9 cellular contexts compared by ENCODE assay signal in the genomic region with DNA sequence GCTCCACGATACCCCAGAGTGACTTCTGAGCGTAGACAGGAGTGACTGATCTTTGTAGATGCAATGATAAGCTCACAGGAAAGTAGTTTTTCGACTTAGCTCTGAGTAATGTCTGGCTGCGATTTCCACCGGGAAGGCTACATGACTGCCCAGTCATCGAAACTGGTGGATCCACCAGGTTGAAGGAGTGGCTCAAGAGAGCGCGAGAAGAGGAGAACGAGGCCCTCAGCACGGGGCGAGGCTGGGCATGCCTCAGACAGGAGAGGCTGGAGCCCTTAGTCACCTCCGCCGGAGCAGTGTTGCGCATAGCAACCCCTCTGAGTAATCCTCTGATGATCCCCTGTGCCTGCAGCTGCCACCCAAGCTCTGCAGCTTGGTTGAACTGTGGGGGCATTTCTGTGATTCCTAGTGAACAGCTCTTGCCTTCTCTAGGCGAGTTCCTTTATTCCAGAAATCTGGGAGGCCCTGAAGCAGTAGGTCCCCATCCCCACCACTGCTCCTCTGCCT. TPM values are rescaled to one million over a fixed set of nuclear protein-coding genes. Genes with fewer than 3 reads are reported as not detected.
DNase-seq lines count a peak whose midpoint lies in the region; ATAC-seq and TF ChIP-seq lines count a peak whose summit lies in the region.
"Had no signal": no experiment of that assay in that cellular context is flagged by ENCODE, and none has a peak within 500 bp of the region (broad histone marks: within the 10 kb centered on the region; RNA-seq: fewer than 3 reads in every experiment).

No MANE protein-coding gene starts in this region.

- TF ChIP-seq EP300 in stomach (IDR thresholded peaks at IDR 0.05): no peak

- H2AFZ ChIP-seq in PC-9 (peak overlapping the region; percentile 66; the same call in 1 of the 2 replicates), fibroblast of lung (ENCODE audit: low read length) (no peak overlapping the region)

- DNase-seq in activated naive CD8-positive, alpha-beta T cell treated with anti-CD3 and anti-CD28 coated beads for 36 hours: no peak
- peak; percentile 96 to 99 for DNase-seq in PC-9
- peak; percentile 93 to 99 for DNase-seq in fibroblast of lung (ENCODE audit: low read depth in 2 of 2)
- DNase-seq in upper lobe of right lung: peak; percentile 91
- DNase-seq in NCI-H2029 (lab: John Stamatoyannopoulos, UW): no peak
- DNase-seq in stomach: no peak
- DNase-seq in stimulated activated naive B cell treated with anti-CD40 and anti-IgM and Interleukin-4, amounts not matched to agents 10 μg/mL and 1 μg/mL and 100 μg/mL, for 72 hours: no peak
- DNase-seq: heart right ventricle had no signal

- H3K4me3 ChIP-seq in PC-9 (peak overlapping the region; percentile 56), fibroblast of lung (replicated peaks in 1 of 4; ENCODE audit: control extremely low read depth in 1 of 4, insufficient read depth in 1 of 4, low read depth in 3 of 4, low read length in 4 of 4) (no peak overlapping the region), upper lobe of right lung (no peak overlapping the region), stomach (no peak overlapping the region)
- H3K4me3 ChIP-seq: heart right ventricle had no signal

- H3K36me3 ChIP-seq in PC-9 (ENCODE audit: low read depth): peaks cover 16% of the 10 kb centered on the region
- peaks cover 2% of the 10 kb centered on the region for H3K36me3 ChIP-seq in fibroblast of lung (ENCODE audit: control insufficient read depth, insufficient read depth, low read length)
- peaks cover 7% of the 10 kb centered on the region for H3K36me3 ChIP-seq in upper lobe of right lung
- H3K36me3 ChIP-seq in stomach: peaks cover 0 to 22% (median 8%) of the 10 kb centered on the region in 4 donors

- intact Hi-C loops in PC-9 (cut with micrococcal nuclease; ENCODE audit: unreplicated experiment): loop anchor here (1.0 to 5.0 kb wide), 5 partner anchors 21 to 283 kb away; a partner anchor contains a TSS
- intact Hi-C loops in upper lobe of right lung (cut with DNase I): loop anchor here (5.0 kb wide), 1 partner anchor 157 kb away; no protein-coding TSS in a partner anchor
- intact Hi-C loops in stomach (cut with DNase I; ENCODE audit: low total_unique reads): loop anchor here (10.0 kb wide), 1 partner anchor 295 kb away; no protein-coding TSS in a partner anchor

- H3K4me1 ChIP-seq in PC-9 (replicated peaks; ENCODE audit: insufficient read depth): peaks cover 53% of the 10 kb centered on the region
- peaks cover 6% of the 10 kb centered on the region for H3K4me1 ChIP-seq in fibroblast of lung (ENCODE audit: control insufficient read depth, extremely low read depth, insufficient read depth, low read length)
- peaks cover 28% of the 10 kb centered on the region for H3K4me1 ChIP-seq in upper lobe of right lung
- peaks cover 9 to 42% (median 22%) of the 10 kb centered on the region in 4 donors for H3K4me1 ChIP-seq in stomach

- no peaks in the 10 kb centered on the region for H3K9me3 Mint-ChIP-seq in activated naive CD8-positive, alpha-beta T cell (ENCODE audit: low read depth)
- H3K9me3 Mint-ChIP-seq in activated naive CD8-positive, alpha-beta T cell treated with anti-CD3 and anti-CD28 coated beads for 36 hours: no peaks in the 10 kb centered on the region
- H3K9me3 Mint-ChIP-seq in stimulated activated naive B cell treated with anti-CD40 and anti-IgM and Interleukin-4, amounts not matched to agents 10 μg/mL and 1 μg/mL and 100 μg/mL, for 72 hours: no peaks in the 10 kb centered on the region

- H3K79me2 ChIP-seq in PC-9 (ENCODE audit: low read depth) (peaks cover 81% of the 10 kb centered on the region), fibroblast of lung (ENCODE audit: control insufficient read depth, insufficient read depth, low read length) (peaks cover 59% of the 10 kb centered on the region)

- TF ChIP-seq CTCF in PC-9 (conservative IDR thresholded peaks at IDR 0.05) (no peak), fibroblast of lung (conservative IDR thresholded peaks at IDR 0.05 in 1 of 2, IDR thresholded peaks at IDR 0.05 in 1 of 2; ENCODE audit: low read depth in 1 of 2, low read length in 2 of 2) (no peak), upper lobe of right lung (IDR thresholded peaks at IDR 0.05) (no peak), stomach (IDR thresholded peaks at IDR 0.05) (no peak)

- H3K9ac ChIP-seq in fibroblast of lung (ENCODE audit: insufficient read depth, low read length): peak overlapping the region; percentile 27

- peak overlapping the region; percentile 100 for H3K27ac ChIP-seq in PC-9
- H3K27ac ChIP-seq in fibroblast of lung (ENCODE audit: insufficient read depth, low read length): peak overlapping the region; percentile 91
- peak overlapping the region; percentile 77 for H3K27ac ChIP-seq in upper lobe of right lung
- no peak overlapping the region for H3K27ac ChIP-seq in stomach

- POLR2A ChIA-PET in PC-9 (lab: Charles Lee; ENCODE audit: unreplicated experiment): interaction anchor here (0.5 to 1.4 kb wide), 8 partner anchors 9 to 197 kb away, joined by 3 to 17 read pairs (median 6); no protein-coding TSS in a partner anchor

- CTCF ChIA-PET in PC-9 (lab: Charles Lee): interaction anchor here (1.0 to 1.3 kb wide), 2 partner anchors 147 to 182 kb away, joined by 4 read pairs; no protein-coding TSS in a partner anchor

- H3K4me1 Mint-ChIP-seq in activated naive CD8-positive, alpha-beta T cell (ENCODE audit: low read depth): peaks cover 21% of the 10 kb centered on the region
- H3K4me1 Mint-ChIP-seq in activated naive CD8-positive, alpha-beta T cell treated with anti-CD3 and anti-CD28 coated beads for 36 hours: peaks cover 10% of the 10 kb centered on the region
- H3K4me1 Mint-ChIP-seq in stimulated activated naive B cell treated with anti-CD40 and anti-IgM and Interleukin-4, amounts not matched to agents 10 μg/mL and 1 μg/mL and 100 μg/mL, for 72 hours: peaks cover 32 to 50% of the 10 kb centered on the region in 2 donors

- H3K9me3 ChIP-seq in PC-9 (ENCODE audit: insufficient read depth, low read depth): no peaks in the 10 kb centered on the region
- H3K9me3 ChIP-seq in fibroblast of lung (ENCODE audit: control insufficient read depth, insufficient read depth, low read depth, low read length): no peaks in the 10 kb centered on the region
- no peaks in the 10 kb centered on the region for H3K9me3 ChIP-seq in upper lobe of right lung
- no peaks in the 10 kb centered on the region for H3K9me3 ChIP-seq in stomach
- H3K9me3 ChIP-seq: heart right ventricle had no signal

- H3K36me3 Mint-ChIP-seq in activated naive CD8-positive, alpha-beta T cell: peaks cover 9% of the 10 kb centered on the region
- H3K36me3 Mint-ChIP-seq in activated naive CD8-positive, alpha-beta T cell treated with anti-CD3 and anti-CD28 coated beads for 36 hours: peaks cover 15% of the 10 kb centered on the region
- peaks cover 10 to 35% of the 10 kb centered on the region in 2 donors for H3K36me3 Mint-ChIP-seq in stimulated activated naive B cell treated with anti-CD40 and anti-IgM and Interleukin-4, amounts not matched to agents 10 μg/mL and 1 μg/mL and 100 μg/mL, for 72 hours

- H4K20me1 ChIP-seq in PC-9 (ENCODE audit: insufficient read depth) (no peaks in the 10 kb centered on the region), fibroblast of lung (ENCODE audit: control insufficient read depth, extremely low read depth, insufficient read depth, low read length) (no peaks in the 10 kb centered on the region)

- H3K4me3 Mint-ChIP-seq in activated naive CD8-positive, alpha-beta T cell: no peak overlapping the region
- no peak overlapping the region for H3K4me3 Mint-ChIP-seq in activated naive CD8-positive, alpha-beta T cell treated with anti-CD3 and anti-CD28 coated beads for 36 hours
- H3K4me3 Mint-ChIP-seq in stimulated activated naive B cell treated with anti-CD40 and anti-IgM and Interleukin-4, amounts not matched to agents 10 μg/mL and 1 μg/mL and 100 μg/mL, for 72 hours: no peak overlapping the region

- H3K4me2 ChIP-seq in PC-9: peak overlapping the region; percentile 90
- peak overlapping the region; percentile 47 for H3K4me2 ChIP-seq in fibroblast of lung (ENCODE audit: extremely low read depth, insufficient read depth, low read length)

- no peaks in the 10 kb centered on the region for H3K27me3 Mint-ChIP-seq in activated naive CD8-positive, alpha-beta T cell
- no peaks in the 10 kb centered on the region for H3K27me3 Mint-ChIP-seq in activated naive CD8-positive, alpha-beta T cell treated with anti-CD3 and anti-CD28 coated beads for 36 hours
- H3K27me3 Mint-ChIP-seq in stimulated activated naive B cell treated with anti-CD40 and anti-IgM and Interleukin-4, amounts not matched to agents 10 μg/mL and 1 μg/mL and 100 μg/mL, for 72 hours: no peaks in the 10 kb centered on the region

- no peak for TF ChIP-seq POLR2A in stomach (IDR thresholded peaks at IDR 0.05)

- H3K9me2 ChIP-seq in PC-9 (ENCODE audit: insufficient read depth): no peaks in the 10 kb centered on the region

- WGBS in stomach, 5 donors: 79 to 90% (median 85%) methylated on average over 15 of the region's 15 CpGs

- H3F3A ChIP-seq in PC-9 (ENCODE audit: insufficient read depth, low read depth): peaks cover 45% of the 10 kb centered on the region

- no TSS peak for BruUV-seq in PC-9 (replicated peaks; lab: Mats Ljungman, UMichigan)

- H3K27me3 ChIP-seq in PC-9 (ENCODE audit: insufficient read depth, low read depth): no peaks in the 10 kb centered on the region
- no peaks in the 10 kb centered on the region for H3K27me3 ChIP-seq in fibroblast of lung (ENCODE audit: control insufficient read depth, insufficient read depth, low read length)
- H3K27me3 ChIP-seq in upper lobe of right lung: no peaks in the 10 kb centered on the region
- no peaks in the 10 kb centered on the region for H3K27me3 ChIP-seq in stomach
- H3K27me3 ChIP-seq: heart right ventricle had no signal

- ATAC-seq in upper lobe of right lung: peak; percentile 93
- ATAC-seq in stimulated activated naive B cell treated with anti-CD40 and anti-IgM and Interleukin-4, amounts not matched to agents 10 μg/mL and 1 μg/mL and 100 μg/mL, for 72 hours (replicated peaks): no peak

- H3K27ac Mint-ChIP-seq in activated naive CD8-positive, alpha-beta T cell: peak overlapping the region; percentile 64
- no peak overlapping the region for H3K27ac Mint-ChIP-seq in activated naive CD8-positive, alpha-beta T cell treated with anti-CD3 and anti-CD28 coated beads for 36 hours
- H3K27ac Mint-ChIP-seq in stimulated activated naive B cell treated with anti-CD40 and anti-IgM and Interleukin-4, amounts not matched to agents 10 μg/mL and 1 μg/mL and 100 μg/mL, for 72 hours: no peak overlapping the region

RNA-seq across cellular contexts. Expression of a gene that starts 25.6 kb away (rescaled TPM):
- 10 to 100 TPM; 10.9 to 12.6 TPM for total RNA-seq in activated naive CD8-positive, alpha-beta T cell treated with anti-CD3 and anti-CD28 coated beads for 36 hours
- 48.0 and 52.3 TPM in 2 replicates for total RNA-seq in PC-9 (2021)
- total RNA-seq in fibroblast of lung: 13.1 and 14.7 TPM in 2 replicates
- 27.9 and 41.7 TPM in 2 replicates for polyA plus RNA-seq in fibroblast of lung
- polyA plus RNA-seq in fibroblast of lung (2012): 32.0 and 39.5 TPM in 2 replicates
- 28.6 and 44.8 TPM in 2 replicates for polyA minus RNA-seq in fibroblast of lung (ENCODE audit: low replicate concordance)
- 41.2 TPM for total RNA-seq in upper lobe of right lung
- total RNA-seq in stomach: 10 to 100 TPM in 3 of 5 donors, 1 to 10 TPM in 2; 2.2 to 21.7 (median 17.5) TPM
- polyA plus RNA-seq in stomach: 10 to 100 TPM in 2 of 3 donors, 1 to 10 TPM in 1; 8.0 to 13.3 (median 12.2) TPM

Comparison
In these comparisons a context has a peak if more than half of its experiments do, and no peak if none do; other contexts are left out.
1. DNase-seq: peak in PC-9 (2 of 2), fibroblast of lung (2 of 2) and upper lobe of right lung (single experiment); none in activated naive CD8-positive, alpha-beta T cell treated with anti-CD3 and anti-CD28 coated beads for 36 hours (single experiment), NCI-H2029 (single experiment), stomach (single experiment) and stimulated activated naive B cell treated with anti-CD40 and anti-IgM and Interleukin-4, amounts not matched to agents 10 μg/mL and 1 μg/mL and 100 μg/mL, for 72 hours (single experiment).
2. H3K27ac ChIP-seq: peak in PC-9 (single experiment), fibroblast of lung (single experiment) and upper lobe of right lung (single experiment); none in stomach (0 of 5).